In genomic region chr20:63427724-63428330, GRCh38 we compare ENCODE assay signal across 27 cellular contexts. TPM values are rescaled to one million over a fixed set of nuclear protein-coding genes. Genes with fewer than 3 reads are reported as not detected.
A peak's percentile ranks its signal among the peaks of the same experiment; 100 is the strongest.
DNase-seq lines count a peak whose midpoint lies in the region; ATAC-seq, FAIRE-seq and TF ChIP-seq lines count a peak whose summit lies in the region.
"Had no signal": no experiment of that assay in that cellular context is flagged by ENCODE, and none has a peak within 500 bp of the region (broad histone marks: within the 10 kb centered on the region; RNA-seq: fewer than 3 reads in every experiment).

No MANE protein-coding gene starts in this region.

- H3K4me3 ChIP-seq in HepG2 (replicated peaks in 1 of 3; ENCODE audit: insufficient read depth in 1 of 3, low read depth in 2 of 3, low read length in 3 of 3) (no peak overlapping the region), right lobe of liver (no peak overlapping the region), WERI-Rb-1 (ENCODE audit: low read depth, low read length) (no peak overlapping the region)
- H3K4me3 ChIP-seq: A549; BLaER1 treated with 17β-estradiol and CSF1 and Interleukin-3, amounts not matched to agents 10 nM and 100 nM had no signal

- H3K79me2 ChIP-seq in HepG2 (ENCODE audit: insufficient read depth, low read length) = no peaks in the 10 kb centered on the region

- no peak overlapping the region for H3K9ac ChIP-seq in HepG2 (ENCODE audit: insufficient read depth, low read depth, low read length)
- H3K9ac ChIP-seq: BLaER1 treated with 17β-estradiol and CSF1 and Interleukin-3, amounts not matched to agents 10 nM and 100 nM had no signal

- no peaks in the 10 kb centered on the region for H3K36me3 Mint-ChIP-seq in stimulated activated memory B cell treated with anti-CD40 and anti-IgM and Interleukin-4, amounts not matched to agents 10 μg/mL and 1 μg/mL and 100 μg/mL, for 72 hours
- no peaks in the 10 kb centered on the region for H3K36me3 Mint-ChIP-seq in activated T-cell treated with anti-CD3 and anti-CD28 coated beads, Interleukin-2, amount 50 U/mL, for 72 hours (ENCODE audit: insufficient read depth in 2 of 2)
- H3K36me3 Mint-ChIP-seq: CD14-positive monocyte; CD8-positive, alpha-beta memory T cell had no signal

- H3K9me3 ChIP-seq in HepG2 (ENCODE audit: low read length) = no peaks in the 10 kb centered on the region
- H3K9me3 ChIP-seq in right lobe of liver = no peaks in the 10 kb centered on the region
- no peaks in the 10 kb centered on the region for H3K9me3 ChIP-seq in WERI-Rb-1 (ENCODE audit: severe bottlenecking)
- H3K9me3 ChIP-seq: A549; BE2C; BLaER1 treated with 17β-estradiol and CSF1 and Interleukin-3, amounts not matched to agents 10 nM and 100 nM had no signal

- no peak for TF ChIP-seq POLR2A in HepG2 (IDR thresholded peaks at IDR 0.05; ENCODE audit: insufficient read depth in 1 of 2, low read depth in 2 of 2, low read length in 2 of 2)
- no peak for TF ChIP-seq POLR2A in right lobe of liver (IDR thresholded peaks at IDR 0.05)

- 37% methylated on average over 27 of the region's 27 CpGs for WGBS in HepG2 (ENCODE audit: low lambda C conversion rate)
- 63% methylated on average over 3 of the region's 27 CpGs for WGBS in right lobe of liver (ENCODE audit: insufficient coverage, low coverage, low lambda C conversion rate, missing lambda C conversion rate)

- no peak for TF ChIP-seq RAD21 in HepG2 (CRISPR knock-in tag; IDR thresholded peaks at IDR 0.05)

- ATAC-seq in HepG2 = no peak
- no peak for ATAC-seq in right lobe of liver
- peak; percentile 14 for ATAC-seq in stimulated activated memory B cell treated with anti-CD40 and anti-IgM and Interleukin-4, amounts not matched to agents 10 μg/mL and 1 μg/mL and 100 μg/mL, for 72 hours
- no peak for ATAC-seq in left colon
- ATAC-seq in activated T-cell treated with anti-CD3 and anti-CD28 coated beads, Interleukin-2, amount 50 U/mL, for 72 hours (replicated peaks in 1 of 2) = no peak
- no peak for ATAC-seq in HG02571 (IDR thresholded peaks at IDR 0.05; ENCODE audit: unreplicated experiment)

- H3K27ac ChIP-seq in HepG2 (ENCODE audit: extremely low read length, insufficient read depth, low read length) (no peak overlapping the region), right lobe of liver (no peak overlapping the region), WERI-Rb-1 (peak overlapping the region; percentile 58; the same call in 1 of the 2 replicates)
- H3K27ac ChIP-seq: A549; BLaER1 treated with 17β-estradiol and CSF1 and Interleukin-3, amounts not matched to agents 10 nM and 100 nM had no signal

- no peak overlapping the region for H3K4me2 ChIP-seq in HepG2 (ENCODE audit: low read depth, low read length)
- H3K4me2 ChIP-seq: A549; BLaER1 treated with 17β-estradiol and CSF1 and Interleukin-3, amounts not matched to agents 10 nM and 100 nM had no signal

- TF ChIP-seq EP300 in HepG2 (IDR thresholded peaks at IDR 0.05; ENCODE audit: low read depth in 2 of 2, low read length in 2 of 2) (no peak), HepG2 (CRISPR knock-in tag; IDR thresholded peaks at IDR 0.05; ENCODE audit: borderline replicate concordance) (no peak)

- in situ Hi-C loops in HepG2 (cut with HindIII; ENCODE audit: extremely low pct_ligation_motif_present, low pct_unique_long_range_greater_than_20kb) = no loop called here

- no peak overlapping the region for H3K4me3 Mint-ChIP-seq in stimulated activated memory B cell treated with anti-CD40 and anti-IgM and Interleukin-4, amounts not matched to agents 10 μg/mL and 1 μg/mL and 100 μg/mL, for 72 hours
- no peak overlapping the region for H3K4me3 Mint-ChIP-seq in activated T-cell treated with anti-CD3 and anti-CD28 coated beads, Interleukin-2, amount 50 U/mL, for 72 hours
- H3K4me3 Mint-ChIP-seq: CD14-positive monocyte; CD4-positive, alpha-beta T cell had no signal

- no peak overlapping the region for H2AFZ ChIP-seq in HepG2 (ENCODE audit: low read length)

- intact Hi-C loops in HepG2 (cut with micrococcal nuclease; ENCODE audit: unreplicated experiment) (loop anchor here (1.0 kb wide), 1 partner anchor 13 kb away; no protein-coding TSS in a partner anchor), right lobe of liver (cut with DNase I) (no loop called here), left colon (cut with DNase I, micrococcal nuclease) (no loop called here)

- H3K4me1 Mint-ChIP-seq in stimulated activated memory B cell treated with anti-CD40 and anti-IgM and Interleukin-4, amounts not matched to agents 10 μg/mL and 1 μg/mL and 100 μg/mL, for 72 hours = no peaks in the 10 kb centered on the region
- no peaks in the 10 kb centered on the region for H3K4me1 Mint-ChIP-seq in activated T-cell treated with anti-CD3 and anti-CD28 coated beads, Interleukin-2, amount 50 U/mL, for 72 hours (ENCODE audit: low read depth)
- H3K4me1 Mint-ChIP-seq: CD14-positive monocyte had no signal

- CTCF ChIA-PET in HepG2 (lab: Yijun Ruan, JAX; ENCODE audit: low intra/inter-chr PET ratio, low total read pairs) = no interaction called here

- BruUV-seq in HepG2 (replicated peaks; lab: Mats Ljungman, UMichigan) = no TSS peak

- no peak overlapping the region for H3K27ac Mint-ChIP-seq in stimulated activated memory B cell treated with anti-CD40 and anti-IgM and Interleukin-4, amounts not matched to agents 10 μg/mL and 1 μg/mL and 100 μg/mL, for 72 hours
- no peak overlapping the region for H3K27ac Mint-ChIP-seq in activated T-cell treated with anti-CD3 and anti-CD28 coated beads, Interleukin-2, amount 50 U/mL, for 72 hours
- H3K27ac Mint-ChIP-seq: CD14-positive monocyte; CD4-positive, alpha-beta T cell; CD8-positive, alpha-beta memory T cell had no signal

- H3K36me3 ChIP-seq in HepG2 (replicated peaks in 1 of 2; ENCODE audit: control insufficient read depth in 1 of 2, insufficient read depth in 2 of 2, low read length in 2 of 2) = no peaks in the 10 kb centered on the region
- H3K36me3 ChIP-seq in right lobe of liver = no peaks in the 10 kb centered on the region
- peaks cover 32% of the 10 kb centered on the region for H3K36me3 ChIP-seq in WERI-Rb-1
- H3K36me3 ChIP-seq: BE2C; BLaER1 treated with 17β-estradiol and CSF1 and Interleukin-3, amounts not matched to agents 10 nM and 100 nM had no signal

- H4K20me1 ChIP-seq in HepG2 (ENCODE audit: insufficient read depth, low read length) = peaks cover 4% of the 10 kb centered on the region; the same call in 1 of the 2 replicates

- no peak for FAIRE-seq in HepG2 (lab: Jason Lieb, UNC)
- FAIRE-seq: A549, D721Med, GM12891, GM18507 had no signal

- DNase-seq in HepG2 (ENCODE audit: low spot score) (no peak), right lobe of liver (no peak), WERI-Rb-1 (no peak), cerebellum (ENCODE audit: low spot score) (peak; percentile 62), left colon (no peak)
- DNase-seq in activated T-cell treated with anti-CD3 and anti-CD28 coated beads, Interleukin-2, amount 50 U/mL, for 72 hours = no peak
- DNase-seq: 8988T; ACHN; AML-193; BE2C; CD4-positive, alpha-beta T cell; CD8-positive, alpha-beta memory T cell; DMS 273 treated with DMSO at 0.1 percent for 48 hours; DMS79; EL; GF-D8; GOT3; H7; HCEC 1CT had no signal

- peaks cover 56% of the 10 kb centered on the region for H3K27me3 Mint-ChIP-seq in stimulated activated memory B cell treated with anti-CD40 and anti-IgM and Interleukin-4, amounts not matched to agents 10 μg/mL and 1 μg/mL and 100 μg/mL, for 72 hours
- H3K27me3 Mint-ChIP-seq in activated T-cell treated with anti-CD3 and anti-CD28 coated beads, Interleukin-2, amount 50 U/mL, for 72 hours (ENCODE audit: low read depth) = no peaks in the 10 kb centered on the region
- H3K27me3 Mint-ChIP-seq: CD4-positive, alpha-beta T cell; CD8-positive, alpha-beta memory T cell had no signal

- no peak for TF ChIP-seq CTCF in HepG2 (CRISPR knock-in tag; IDR thresholded peaks at IDR 0.05)
- TF ChIP-seq CTCF in right lobe of liver (IDR thresholded peaks at IDR 0.05) = no peak
- no peak for TF ChIP-seq CTCF in WERI-Rb-1 (IDR thresholded peaks at IDR 0.05; ENCODE audit: low read depth, low read length)

- H3K9me3 Mint-ChIP-seq in stimulated activated memory B cell treated with anti-CD40 and anti-IgM and Interleukin-4, amounts not matched to agents 10 μg/mL and 1 μg/mL and 100 μg/mL, for 72 hours = no peaks in the 10 kb centered on the region
- no peaks in the 10 kb centered on the region for H3K9me3 Mint-ChIP-seq in activated T-cell treated with anti-CD3 and anti-CD28 coated beads, Interleukin-2, amount 50 U/mL, for 72 hours
- H3K9me3 Mint-ChIP-seq: CD4-positive, alpha-beta T cell; CD8-positive, alpha-beta memory T cell had no signal

- POLR2A ChIA-PET in HepG2 (lab: Yijun Ruan, JAX) = no interaction called here

- H3K4me1 ChIP-seq in HepG2 (ENCODE audit: insufficient read depth, low read length) (no peaks in the 10 kb centered on the region), right lobe of liver (no peaks in the 10 kb centered on the region)
- H3K4me1 ChIP-seq: A549, BE2C had no signal

- peaks cover 32 to 86% of the 10 kb centered on the region in 2 experiments for H3K27me3 ChIP-seq in HepG2 (ENCODE audit: control insufficient read depth in 1 of 2, insufficient read depth in 2 of 2, low read length in 2 of 2)
- no peaks in the 10 kb centered on the region for H3K27me3 ChIP-seq in right lobe of liver
- H3K27me3 ChIP-seq in WERI-Rb-1 (ENCODE audit: insufficient read depth, low read depth, severe bottlenecking) = no peaks in the 10 kb centered on the region
- H3K27me3 ChIP-seq: BE2C had no signal

RNA-seq across cellular contexts. Expression of gene KCNQ2, which starts 44.6 kb away (rescaled TPM):
- total RNA-seq in HepG2 (2016; rRNA removed; fragmentation: Illumina TruSeq; extraction: Trizol) (not detected in 2 replicates), right lobe of liver (not detected), cerebellum (116 TPM), left colon (under 1 TPM; 0.21 to 0.28 TPM)
- total RNA-seq in HepG2 (2016; cell fraction: cytosol; rRNA removed; fragmentation: Illumina TruSeq; extraction: Trizol; ENCODE audit: low read depth) = not detected in 2 replicates
- not detected in 2 replicates for total RNA-seq in HepG2 (2016; cell fraction: insoluble cytoplasmic fraction; rRNA removed; fragmentation: Illumina TruSeq; extraction: Trizol)
- total RNA-seq in HepG2 (2016; cell fraction: membrane; rRNA removed; fragmentation: Illumina TruSeq; extraction: Trizol) = not detected in 2 replicates
- not detected in 2 replicates for total RNA-seq in HepG2 (2016; cell fraction: nucleus; rRNA removed; fragmentation: Illumina TruSeq; extraction: Trizol)
- polyA plus RNA-seq in HepG2 (2011; rRNA removed) = not detected in 2 replicates
- not detected in 2 replicates for polyA plus RNA-seq in HepG2 (2011; cell fraction: cytosol; rRNA removed)
- 0.03 and 0.10 TPM in 2 replicates for polyA plus RNA-seq in HepG2 (2011; cell fraction: nucleus; rRNA removed)
- polyA plus RNA-seq in HepG2 (2012) = not detected in 2 replicates
- not detected in 2 replicates for polyA plus RNA-seq in HepG2 (2016; cell fraction: cytosol; fragmentation: Illumina TruSeq; extraction: Trizol; ENCODE audit: low read depth)
- polyA plus RNA-seq in HepG2 (2016; cell fraction: insoluble cytoplasmic fraction; fragmentation: Illumina TruSeq; extraction: Trizol; ENCODE audit: low read depth) = not detected in 2 replicates
- not detected in 2 replicates for polyA plus RNA-seq in HepG2 (2016; cell fraction: membrane; fragmentation: Illumina TruSeq; extraction: Trizol; ENCODE audit: low read depth)
- not detected in 2 replicates for polyA plus RNA-seq in HepG2 (2016; cell fraction: nucleus; fragmentation: Illumina TruSeq; extraction: Trizol; ENCODE audit: insufficient read depth, low read depth)
- polyA minus RNA-seq in HepG2 (2011; rRNA and poly(A)+ RNA removed; ENCODE audit: low replicate concordance) = 0.02 and 1.2 TPM in 2 replicates
- not detected in 2 replicates for polyA minus RNA-seq in HepG2 (2011; cell fraction: cytosol; rRNA and poly(A)+ RNA removed)
- polyA minus RNA-seq in HepG2 (2011; cell fraction: nucleus; rRNA and poly(A)+ RNA removed) = not detected in 2 replicates
- total RNA-seq in activated T-cell treated with anti-CD3 and anti-CD28 coated beads, Interleukin-2, amount 50 U/mL, for 72 hours = under 1 TPM; 0.44 to 0.65 TPM
- total RNA-seq: CD4-positive, alpha-beta T cell; CD8-positive, alpha-beta memory T cell had no signal
- polyA plus RNA-seq: CD14-positive monocyte; CD8-positive, alpha-beta memory T cell had no signal

Comparison
In these comparisons a context has a peak if more than half of its experiments do, and no peak if none do; other contexts are left out.
1. RNA of gene KCNQ2, which starts 44.6 kb away (total RNA-seq): 116 TPM in cerebellum (single experiment); 0.44 to 0.65 TPM in activated T-cell treated with anti-CD3 and anti-CD28 coated beads, Interleukin-2, amount 50 U/mL, for 72 hours, 0.21 to 0.28 TPM in left colon, not detected in HepG2 and not detected in right lobe of liver; every median in the first group is over 10 times any median in the second.